ENCODE assay signal across 12 cellular contexts in genomic region chr7:134892963-134893362, GRCh38.
A peak's percentile ranks its signal among the peaks of the same experiment; 100 is the strongest.
DNase-seq lines count a peak whose midpoint lies in the region; ATAC-seq and TF ChIP-seq lines count a peak whose summit lies in the region.
"Had no signal": no experiment of that assay in that cellular context is flagged by ENCODE, and none has a peak within 500 bp of the region (broad histone marks: within the 10 kb centered on the region; RNA-seq: fewer than 3 reads in every experiment).

No MANE protein-coding gene starts in this region.

- POLR2A ChIA-PET in A673 (lab: Charles Lee; ENCODE audit: low non-redundant PET): no interaction called here
- POLR2A ChIA-PET in PC-9 (lab: Charles Lee; ENCODE audit: unreplicated experiment): interaction anchor here (0.6 kb wide), 1 partner anchor 175 kb away, joined by 4 read pairs; no protein-coding TSS in a partner anchor

- H3K36me3 ChIP-seq in A673 (ENCODE audit: insufficient read depth, low read length, poor library complexity, severe bottlenecking) (no peaks in the 10 kb centered on the region), PC-9 (ENCODE audit: low read depth) (no peaks in the 10 kb centered on the region), esophagus squamous epithelium (peaks cover 0 to 8% (median 0%) of the 10 kb centered on the region in 3 donors), neuronal stem cell (replicated peaks in 1 of 2; ENCODE audit: control insufficient read depth in 2 of 2, insufficient read depth in 2 of 2, low read length in 2 of 2) (peaks cover 2 to 4% of the 10 kb centered on the region in 2 donors), H7 (replicated peaks; ENCODE audit: control insufficient read depth, insufficient read depth, low read length) (no peaks in the 10 kb centered on the region; the same call in 1 of the 2 replicates)

- no peak overlapping the region for H3K9ac ChIP-seq in neuronal stem cell (ENCODE audit: low read depth, low read length, poor library complexity)

- no peak overlapping the region for H2BK5ac ChIP-seq in neuronal stem cell (ENCODE audit: low read length)

- CTCF ChIA-PET in A673 (lab: Charles Lee): no interaction called here
- CTCF ChIA-PET in PC-9 (lab: Charles Lee): no interaction called here

- peaks cover 12% of the 10 kb centered on the region for H3K9me3 ChIP-seq in A673 (ENCODE audit: low read depth, low read length, poor library complexity, severe bottlenecking)
- H3K9me3 ChIP-seq in PC-9 (ENCODE audit: insufficient read depth, low read depth): peaks cover 16% of the 10 kb centered on the region; the same call in 1 of the 2 replicates
- peaks cover 0 to 17% (median 0%) of the 10 kb centered on the region in 3 donors for H3K9me3 ChIP-seq in esophagus squamous epithelium
- peaks cover 4 to 22% of the 10 kb centered on the region in 2 donors for H3K9me3 ChIP-seq in neuronal stem cell (replicated peaks in 1 of 2; ENCODE audit: control insufficient read depth in 2 of 2, insufficient read depth in 1 of 2, low read depth in 1 of 2, low read length in 2 of 2)

- H2AFZ ChIP-seq in PC-9: no peak overlapping the region
- H2AFZ ChIP-seq in neuronal stem cell (ENCODE audit: low read length): no peak overlapping the region

- WGBS in esophagus squamous epithelium, 2 donors: 21 to 44% methylated on average over 3 of the region's 3 CpGs
- WGBS in neuronal stem cell (ENCODE audit: extremely low coverage in 2 of 2, insufficient read length in 2 of 2, insufficient replicate concordance in 1 of 2), 2 donors: no CpG with 5 or more reads among the region's 3 CpGs

- H4K20me1 ChIP-seq in PC-9 (ENCODE audit: insufficient read depth): no peaks in the 10 kb centered on the region

- no peaks in the 10 kb centered on the region for H3K27me3 ChIP-seq in A673 (replicated peaks; ENCODE audit: insufficient read depth, low read depth, low read length, poor library complexity)
- no peaks in the 10 kb centered on the region for H3K27me3 ChIP-seq in PC-9 (ENCODE audit: insufficient read depth, low read depth)
- no peaks in the 10 kb centered on the region for H3K27me3 ChIP-seq in esophagus squamous epithelium
- H3K27me3 ChIP-seq in neuronal stem cell (ENCODE audit: control insufficient read depth in 3 of 3, insufficient read depth in 3 of 3, low read depth in 1 of 3, low read length in 3 of 3): no peaks in the 10 kb centered on the region
- no peaks in the 10 kb centered on the region for H3K27me3 ChIP-seq in H7 (ENCODE audit: control insufficient read depth, insufficient read depth, low read length)

- no peak for ATAC-seq in GM21737 (IDR thresholded peaks at IDR 0.05; ENCODE audit: unreplicated experiment)

- H3K9me2 ChIP-seq in PC-9 (ENCODE audit: insufficient read depth): no peaks in the 10 kb centered on the region

- peak overlapping the region; percentile 92 for H3K4me2 ChIP-seq in PC-9
- H3K4me2 ChIP-seq in neuronal stem cell (ENCODE audit: insufficient read depth, low read length, poor library complexity, severe bottlenecking): no peak overlapping the region

- H4K8ac ChIP-seq in neuronal stem cell (ENCODE audit: low read depth, low read length): no peak overlapping the region

- peak overlapping the region; percentile 64 for H3K4me3 ChIP-seq in A673 (ENCODE audit: low read depth, low read length, poor library complexity, severe bottlenecking)
- no peak overlapping the region for H3K4me3 ChIP-seq in PC-9
- peak overlapping the region; percentile 43 to 74 (median 56) for H3K4me3 ChIP-seq in esophagus squamous epithelium
- peak overlapping the region; percentile 3 to 53 for H3K4me3 ChIP-seq in neuronal stem cell (ENCODE audit: low read length in 2 of 2)
- H3K4me3 ChIP-seq in H7 (ENCODE audit: insufficient read depth, low read depth, low read length): no peak overlapping the region
- H3K4me3 ChIP-seq: SK-N-MC had no signal

- H3K4ac ChIP-seq in neuronal stem cell (ENCODE audit: low read length): no peak overlapping the region

- no peak overlapping the region for H2BK15ac ChIP-seq in neuronal stem cell (ENCODE audit: low read length)

- H3K14ac ChIP-seq in neuronal stem cell (ENCODE audit: low read length): no peak overlapping the region

- H3K27ac ChIP-seq in A673 (ENCODE audit: low read depth, low read length, poor library complexity, severe bottlenecking) (no peak overlapping the region), PC-9 (no peak overlapping the region), esophagus squamous epithelium (peak overlapping the region; percentile 78 to 88 (median 84)), neuronal stem cell (replicated peaks; ENCODE audit: low read length) (no peak overlapping the region)
- H3K27ac ChIP-seq: SK-N-MC had no signal

- no peak overlapping the region for H2AK5ac ChIP-seq in neuronal stem cell (ENCODE audit: low read depth, low read length)

- intact Hi-C loops in A673 (cut with micrococcal nuclease; ENCODE audit: unreplicated experiment) (no loop called here), PC-9 (cut with micrococcal nuclease; ENCODE audit: unreplicated experiment) (loop anchor here (5.0 kb wide), 2 partner anchors 49 to 186 kb away; no protein-coding TSS in a partner anchor), esophagus squamous epithelium (cut with DNase I) (no loop called here)

- H3K79me1 ChIP-seq in neuronal stem cell (ENCODE audit: low read depth, low read length): peaks cover 3% of the 10 kb centered on the region

- no peak for DNase-seq in A673 (ENCODE audit: low spot score)
- DNase-seq in PC-9: no peak
- DNase-seq in esophagus squamous epithelium (lab: John Stamatoyannopoulos, UW): no peak
- no peak for DNase-seq in neuronal stem cell (ENCODE audit: low spot score)
- DNase-seq in H7: no peak
- DNase-seq in HPDE6-E6E7 (ENCODE audit: extremely low spot score): no peak
- no peak for DNase-seq in T-helper 1 cell
- DNase-seq: activated CD8-positive, alpha-beta memory T cell treated with anti-CD3 and anti-CD28 coated beads for 24 hours; kidney glomerular epithelial cell; NCI-H2029 had no signal

- H3K23ac ChIP-seq in neuronal stem cell (ENCODE audit: low read depth, low read length, poor library complexity): no peak overlapping the region

- H3K4me1 ChIP-seq in A673 (ENCODE audit: insufficient read depth, low read length, poor library complexity, severe bottlenecking) (peaks cover 19% of the 10 kb centered on the region), PC-9 (replicated peaks; ENCODE audit: insufficient read depth) (peaks cover 26% of the 10 kb centered on the region), esophagus squamous epithelium (peaks cover 0 to 51% (median 17%) of the 10 kb centered on the region in 3 donors), neuronal stem cell (ENCODE audit: control insufficient read depth in 2 of 2, insufficient read depth in 1 of 2, low read depth in 1 of 2, low read length in 2 of 2) (peaks cover 9 to 10% of the 10 kb centered on the region in 2 donors)

- TF ChIP-seq CTCF in A673 (conservative IDR thresholded peaks at IDR 0.05; ENCODE audit: low read depth, low read length) (no peak), PC-9 (conservative IDR thresholded peaks at IDR 0.05) (no peak), esophagus squamous epithelium (IDR thresholded peaks at IDR 0.05) (no peak)

- H2BK120ac ChIP-seq in neuronal stem cell (ENCODE audit: low read depth, low read length): no peak overlapping the region

- H2BK12ac ChIP-seq in neuronal stem cell (ENCODE audit: low read length): no peak overlapping the region

- H3K79me2 ChIP-seq in PC-9 (ENCODE audit: low read depth): peaks cover 23% of the 10 kb centered on the region

- H3F3A ChIP-seq in PC-9 (ENCODE audit: insufficient read depth, low read depth): 0 out of 2 replicates have a peak, but pooled peaks cover 3% of the 10 kb centered on the region

- no peak overlapping the region for H4K91ac ChIP-seq in neuronal stem cell (ENCODE audit: low read depth, low read length, poor library complexity)

- BruUV-seq in A673 (replicated peaks; lab: Mats Ljungman, UMichigan) (no TSS peak), PC-9 (replicated peaks; lab: Mats Ljungman, UMichigan) (no TSS peak)

- TF ChIP-seq POLR2A in esophagus squamous epithelium (IDR thresholded peaks at IDR 0.05): no peak

- H3K18ac ChIP-seq in neuronal stem cell (ENCODE audit: low read length): no peak overlapping the region

Comparison
In these comparisons a context has a peak if more than half of its experiments do, and no peak if none do; other contexts are left out.
1. H3K27ac ChIP-seq: peak in esophagus squamous epithelium (4 of 4); none in A673 (single experiment), PC-9 (single experiment) and neuronal stem cell (single experiment).
2. H3K4me3 ChIP-seq: peak in A673 (single experiment), esophagus squamous epithelium (4 of 4) and neuronal stem cell (2 of 2); none in PC-9 (single experiment) and H7 (single experiment).